ENCODE assay signal across 29 cellular contexts in genomic region chrX:146090732-146091131, GRCh38.
"Had no signal": no experiment of that assay in that cellular context is flagged by ENCODE, and none has a peak within 500 bp of the region (broad histone marks: within the 10 kb centered on the region; RNA-seq: fewer than 3 reads in every experiment).

No MANE protein-coding gene starts in this region.

- H3K4me3 ChIP-seq: stomach, suprapubic skin, testis, thoracic aorta, thyroid gland, tibial artery, tibial nerve, transverse colon, upper lobe of left lung, upper lobe of right lung, uterus, vagina had no signal

- H3K9me3 Mint-ChIP-seq: stimulated activated naive CD8-positive, alpha-beta T cell treated with anti-CD3 and anti-CD28 coated beads, Interleukin-15, amount 100 ng/mL, for 72 hours; stimulated activated naive CD8-positive, alpha-beta T cell treated with anti-CD3 and anti-CD28 coated beads, Interleukin-15, Interleukin-2, amounts not matched to agents 100 ng/mL and 50 ng/mL, for 24 hours had no signal

- H3K27me3 Mint-ChIP-seq: stimulated activated memory B cell treated with anti-CD40 and anti-IgM and Interleukin-4, amounts not matched to agents 10 μg/mL and 1 μg/mL and 100 μg/mL, for 72 hours; stimulated activated naive B cell treated with anti-CD40 and anti-IgM and Interleukin-4, amounts not matched to agents 10 μg/mL and 1 μg/mL and 100 μg/mL, for 72 hours; stimulated activated naive CD8-positive, alpha-beta T cell treated with anti-CD3 and anti-CD28 coated beads, Interleukin-15, amount 100 ng/mL, for 72 hours; stimulated activated naive CD8-positive, alpha-beta T cell treated with anti-CD3 and anti-CD28 coated beads, Interleukin-15, Interleukin-2, amounts not matched to agents 100 ng/mL and 50 ng/mL, for 24 hours; type B pancreatic cell had no signal

- H3K27ac ChIP-seq: stomach, suprapubic skin, testis, thoracic aorta, thyroid gland, tibial artery, tibial nerve, transverse colon, upper lobe of left lung, upper lobe of right lung, uterus, vagina had no signal

- H3K4me1 Mint-ChIP-seq: stimulated activated effector memory CD8-positive, alpha-beta T cell treated with anti-CD3 and anti-CD28 coated beads, Interleukin-12 subunit alpha, Interleukin-12 subunit beta, amount 100 ng/mL, for 72 hours; stimulated activated memory B cell treated with anti-CD40 and anti-IgM and Interleukin-4, amounts not matched to agents 10 μg/mL and 1 μg/mL and 100 μg/mL, for 72 hours; stimulated activated naive B cell treated with anti-CD40 and anti-IgM and Interleukin-4, amounts not matched to agents 10 μg/mL and 1 μg/mL and 100 μg/mL, for 72 hours; stimulated activated naive CD8-positive, alpha-beta T cell treated with anti-CD3 and anti-CD28 coated beads, Interleukin-15, amount 100 ng/mL, for 72 hours had no signal

- FAIRE-seq: urothelium cell line had no signal

- H3K27ac Mint-ChIP-seq: stimulated activated effector memory CD8-positive, alpha-beta T cell treated with anti-CD3 and anti-CD28 coated beads, Interleukin-12 subunit alpha, Interleukin-12 subunit beta, amount 100 ng/mL, for 72 hours; stimulated activated memory B cell treated with anti-CD40 and anti-IgM and Interleukin-4, amounts not matched to agents 10 μg/mL and 1 μg/mL and 100 μg/mL, for 72 hours; stimulated activated naive B cell treated with anti-CD40 and anti-IgM and Interleukin-4, amounts not matched to agents 10 μg/mL and 1 μg/mL and 100 μg/mL, for 72 hours; stimulated activated naive CD8-positive, alpha-beta T cell treated with anti-CD3 and anti-CD28 coated beads, Interleukin-15, amount 100 ng/mL, for 72 hours; stimulated activated naive CD8-positive, alpha-beta T cell treated with anti-CD3 and anti-CD28 coated beads, Interleukin-15, Interleukin-2, amounts not matched to agents 100 ng/mL and 50 ng/mL, for 24 hours; type B pancreatic cell had no signal

- H3K27me3 ChIP-seq: stomach, suprapubic skin, testis, thyroid gland, tibial artery, tibial nerve, transverse colon, upper lobe of left lung, upper lobe of right lung, uterus, vagina had no signal

- H3K9me3 ChIP-seq: stomach, suprapubic skin, testis, thoracic aorta, thyroid gland, tibial artery, tibial nerve, transverse colon, upper lobe of left lung, upper lobe of right lung, uterus, vagina had no signal

- DNase-seq: stimulated activated CD4-positive, alpha-beta T cell treated with anti-CD3 and anti-CD28 coated beads, Interleukin-2, amount 100 ng/mL, for 48 hours; stimulated activated CD4-positive, alpha-beta T cell treated with anti-CD3 and anti-CD28 coated beads, Interleukin-4, amount 100 ng/mL, for 1 hour; stimulated activated CD4-positive, alpha-beta T cell treated with anti-CD3 and anti-CD28 coated beads, Interleukin-4, amount 100 ng/mL, for 24 hours; stimulated activated CD4-positive, alpha-beta T cell treated with anti-CD3 and anti-CD28 coated beads, Interleukin-4, amount 100 ng/mL, for 4 hours; stimulated activated CD8-positive, alpha-beta memory T cell treated with anti-CD3 and anti-CD28 coated beads, Interleukin-4, amount 100 ng/mL, for 48 hours; stimulated activated naive B cell treated with anti-CD40 and anti-IgM and Interleukin-4, amounts not matched to agents 10 μg/mL and 1 μg/mL and 100 μg/mL, for 72 hours; stimulated activated naive CD4-positive, alpha-beta T cell; stimulated activated naive CD4-positive, alpha-beta T cell treated with Interleukin-2 at 50 U/mL for 16 hours; stimulated activated naive CD8-positive, alpha-beta T cell treated with anti-CD3 and anti-CD28 coated beads, Interleukin-15, amount 100 ng/mL, for 72 hours; stimulated activated naive CD8-positive, alpha-beta T cell treated with anti-CD3 and anti-CD28 coated beads, Interleukin-15, Interleukin-2, amounts not matched to agents 100 U/mL and 50 U/mL, for 24 hours; stomach; substantia nigra; testis; thyroid gland; tibial artery; transverse colon; trophoblast cell; upper lobe of left lung; upper lobe of right lung; uterus had no signal

- H3K36me3 ChIP-seq: stomach, suprapubic skin, thoracic aorta, thyroid gland, tibial artery, tibial nerve, transverse colon, upper lobe of left lung, upper lobe of right lung, uterus, vagina had no signal

- ATAC-seq: stimulated activated effector memory CD8-positive, alpha-beta T cell treated with anti-CD3 and anti-CD28 coated beads, Interleukin-12 subunit alpha, Interleukin-12 subunit beta, amount 100 ng/mL, for 72 hours; stimulated activated memory B cell treated with anti-CD40 and anti-IgM and Interleukin-4, amounts not matched to agents 10 μg/mL and 1 μg/mL and 100 μg/mL, for 72 hours; stimulated activated naive B cell treated with anti-CD40 and anti-IgM and Interleukin-4, amounts not matched to agents 10 μg/mL and 1 μg/mL and 100 μg/mL, for 72 hours; stimulated activated naive CD8-positive, alpha-beta T cell treated with anti-CD3 and anti-CD28 coated beads, Interleukin-15, amount 100 ng/mL, for 72 hours; stimulated activated naive CD8-positive, alpha-beta T cell treated with anti-CD3 and anti-CD28 coated beads, Interleukin-15, Interleukin-2, amounts not matched to agents 100 U/mL and 50 U/mL, for 24 hours; upper lobe of right lung had no signal

- H3K4me1 ChIP-seq: stomach, suprapubic skin, testis, thyroid gland, tibial artery, tibial nerve, transverse colon, upper lobe of left lung, upper lobe of right lung, uterus, vagina had no signal

- H3K4me3 Mint-ChIP-seq: stimulated activated effector memory CD8-positive, alpha-beta T cell treated with anti-CD3 and anti-CD28 coated beads, Interleukin-12 subunit alpha, Interleukin-12 subunit beta, amount 100 ng/mL, for 72 hours; stimulated activated memory B cell treated with anti-CD40 and anti-IgM and Interleukin-4, amounts not matched to agents 10 μg/mL and 1 μg/mL and 100 μg/mL, for 72 hours; stimulated activated naive B cell treated with anti-CD40 and anti-IgM and Interleukin-4, amounts not matched to agents 10 μg/mL and 1 μg/mL and 100 μg/mL, for 72 hours; stimulated activated naive CD8-positive, alpha-beta T cell treated with anti-CD3 and anti-CD28 coated beads, Interleukin-15, amount 100 ng/mL, for 72 hours; stimulated activated naive CD8-positive, alpha-beta T cell treated with anti-CD3 and anti-CD28 coated beads, Interleukin-15, Interleukin-2, amounts not matched to agents 100 ng/mL and 50 ng/mL, for 24 hours; type B pancreatic cell had no signal

- H3K36me3 Mint-ChIP-seq: stimulated activated effector memory CD8-positive, alpha-beta T cell treated with anti-CD3 and anti-CD28 coated beads, Interleukin-12 subunit alpha, Interleukin-12 subunit beta, amount 100 ng/mL, for 72 hours; stimulated activated memory B cell treated with anti-CD40 and anti-IgM and Interleukin-4, amounts not matched to agents 10 μg/mL and 1 μg/mL and 100 μg/mL, for 72 hours; stimulated activated naive B cell treated with anti-CD40 and anti-IgM and Interleukin-4, amounts not matched to agents 10 μg/mL and 1 μg/mL and 100 μg/mL, for 72 hours; type B pancreatic cell had no signal
